ENCODE assay signal across 17 cellular contexts in genomic region chr7:94251-94801, GRCh38.
"Had no signal": no experiment of that assay in that cellular context is flagged by ENCODE, and none has a peak within 500 bp of the region (broad histone marks: within the 10 kb centered on the region; RNA-seq: fewer than 3 reads in every experiment).

No MANE protein-coding gene starts in this region.

- H3K27ac Mint-ChIP-seq: activated CD8-positive, alpha-beta memory T cell treated with anti-CD3 and anti-CD28 coated beads, Interleukin-2, amount 10 ng/mL, durations not matched to agents 7 days and 5 days; activated naive CD4-positive, alpha-beta T cell treated with anti-CD3 and anti-CD28 coated beads, Interleukin-2, amount 50 U/mL, for 24 hours; activated T-cell treated with anti-CD3 and anti-CD28 coated beads, Interleukin-2, amount 50 U/mL, for 24 hours; effector memory CD8-positive, alpha-beta T cell; immature natural killer cell; nephron; type B pancreatic cell had no signal

- H3K36me3 ChIP-seq: ovary had no signal

- H3K4me1 Mint-ChIP-seq: central memory CD8-positive, alpha-beta T cell had no signal

- H3K79me2 ChIP-seq: hepatocyte had no signal

- H3K4me3 Mint-ChIP-seq: activated CD8-positive, alpha-beta memory T cell treated with anti-CD3 and anti-CD28 coated beads, Interleukin-2, amount 10 ng/mL, durations not matched to agents 7 days and 5 days; activated naive CD4-positive, alpha-beta T cell treated with anti-CD3 and anti-CD28 coated beads, Interleukin-2, amount 50 U/mL, for 24 hours; activated T-cell treated with anti-CD3 and anti-CD28 coated beads, Interleukin-2, amount 50 U/mL, for 24 hours; central memory CD8-positive, alpha-beta T cell; effector memory CD8-positive, alpha-beta T cell; immature natural killer cell; nephron; type B pancreatic cell had no signal

- H3K27ac ChIP-seq: body of pancreas, hepatocyte, ovary had no signal

- H3K27me3 ChIP-seq: body of pancreas, hepatocyte, ovary had no signal

- ATAC-seq: activated CD8-positive, alpha-beta memory T cell treated with anti-CD3 and anti-CD28 coated beads, Interleukin-2, amount 10 ng/mL, durations not matched to agents 7 days and 5 days; body of pancreas; effector memory CD8-positive, alpha-beta T cell had no signal

- H2AFZ ChIP-seq: hepatocyte had no signal

- H3K9me3 Mint-ChIP-seq: activated naive CD4-positive, alpha-beta T cell treated with anti-CD3 and anti-CD28 coated beads, Interleukin-2, amount 50 U/mL, for 24 hours; type B pancreatic cell had no signal

- DNase-seq: activated CD4-positive, alpha-beta T cell treated with anti-CD3 and anti-CD28 coated beads for 1 hour; activated CD4-positive, alpha-beta T cell treated with anti-CD3 and anti-CD28 coated beads, Interleukin-2, amount 50 U/mL, for 48 hours; activated CD8-positive, alpha-beta memory T cell treated with anti-CD3 and anti-CD28 coated beads, Interleukin-2, amount 10 ng/mL, durations not matched to agents 7 days and 5 days; activated effector memory CD4-positive, alpha-beta T cell treated with Interleukin-2 at 50 U/mL for 16 hours; activated T-cell treated with anti-CD3 and anti-CD28 coated beads, Interleukin-2, amount 50 U/mL, for 24 hours; body of pancreas; effector memory CD8-positive, alpha-beta T cell; erythroblast; immature natural killer cell; ovary; stimulated activated CD4-positive, alpha-beta T cell treated with anti-CD3 and anti-CD28 coated beads, Interleukin-12 subunit alpha, Interleukin-12 subunit beta, amount 100 ng/mL, for 4 hours; stimulated activated naive CD4-positive, alpha-beta T cell treated with Interleukin-2 at 50 U/mL for 16 hours had no signal

- H3K4me3 ChIP-seq: body of pancreas, hepatocyte, ovary had no signal

- H3K4me2 ChIP-seq: hepatocyte had no signal

- H3K36me3 Mint-ChIP-seq: activated CD8-positive, alpha-beta memory T cell treated with anti-CD3 and anti-CD28 coated beads, Interleukin-2, amount 10 ng/mL, durations not matched to agents 7 days and 5 days; activated naive CD4-positive, alpha-beta T cell treated with anti-CD3 and anti-CD28 coated beads, Interleukin-2, amount 50 U/mL, for 24 hours; immature natural killer cell; type B pancreatic cell had no signal

- H3K9me3 ChIP-seq: body of pancreas, ovary had no signal
